In genomic region chr14:99242816-99243795, GRCh38 we compare ENCODE assay signal across 16 cellular contexts. TPM values are rescaled to one million over a fixed set of nuclear protein-coding genes. Genes with fewer than 3 reads are reported as not detected.
DNase-seq lines count a peak whose midpoint lies in the region; ATAC-seq, FAIRE-seq and TF ChIP-seq lines count a peak whose summit lies in the region.
"Had no signal": no experiment of that assay in that cellular context is flagged by ENCODE, and none has a peak within 500 bp of the region (broad histone marks: within the 10 kb centered on the region; RNA-seq: fewer than 3 reads in every experiment).

No MANE protein-coding gene starts in this region.

- no peak for TF ChIP-seq CTCF in bronchial epithelial cell (IDR thresholded peaks at IDR 0.05; ENCODE audit: insufficient read depth, low read length, severe bottlenecking)
- no peak for TF ChIP-seq CTCF in lower leg skin (IDR thresholded peaks at IDR 0.05)

- peaks cover 89% of the 10 kb centered on the region for H3K4me1 ChIP-seq in CD8-positive, alpha-beta memory T cell (ENCODE audit: insufficient read depth, low read length)
- H3K4me1 ChIP-seq: adrenal gland had no signal

- peak overlapping the region; percentile 70 for H3K4me3 ChIP-seq in CD8-positive, alpha-beta memory T cell (ENCODE audit: low read length)
- peak overlapping the region; percentile 38; the same call in 1 of the 2 replicates for H3K4me3 ChIP-seq in SK-N-MC
- H3K4me3 ChIP-seq in bronchial epithelial cell (ENCODE audit: low read depth, low read length), result no peak overlapping the region
- no peak overlapping the region for H3K4me3 ChIP-seq in lower leg skin (ENCODE audit: low read depth, poor library complexity, severe bottlenecking)
- H3K4me3 ChIP-seq: adrenal gland had no signal

- H3K9ac ChIP-seq in SK-N-MC (ENCODE audit: insufficient read length), result no peak overlapping the region

- H3K4me1 Mint-ChIP-seq in CD8-positive, alpha-beta memory T cell, result peaks cover 86 to 88% (median 88%) of the 10 kb centered on the region in 3 donors
- peaks cover 66 to 84% of the 10 kb centered on the region in 2 donors for H3K4me1 Mint-ChIP-seq in natural killer cell treated with Interleukin-12 subunit alpha and Interleukin-12 subunit beta and Interleukin-15 and Interleukin-18, amount 100 ng/mL, for 72 hours (ENCODE audit: low read depth in 2 of 2)

- peaks cover 15% of the 10 kb centered on the region for H3K36me3 ChIP-seq in CD8-positive, alpha-beta memory T cell (ENCODE audit: insufficient read depth, low read length)
- H3K36me3 ChIP-seq in SK-N-MC (ENCODE audit: insufficient read depth, low read length) (peaks cover 100% of the 10 kb centered on the region), bronchial epithelial cell (ENCODE audit: control insufficient read depth, insufficient read depth, low read length) (peaks cover 1% of the 10 kb centered on the region)
- H3K36me3 ChIP-seq: adrenal gland had no signal

- H3K36me3 Mint-ChIP-seq in CD8-positive, alpha-beta memory T cell, result peaks cover 3 to 62% (median 12%) of the 10 kb centered on the region in 3 donors
- no peaks in the 10 kb centered on the region for H3K36me3 Mint-ChIP-seq in natural killer cell treated with Interleukin-12 subunit alpha and Interleukin-12 subunit beta and Interleukin-15 and Interleukin-18, amount 100 ng/mL, for 72 hours

- 47 to 48% methylated on average over 10 of the region's 10 CpGs for WGBS in lower leg skin, 2 donors

- CTCF ChIA-PET in CD8-positive, alpha-beta memory T cell (lab: Charles Lee), result interaction anchor here (1.0 to 25.1 kb wide), 6 partner anchors 8 to 25 kb away, joined by 3 to 532 read pairs (median 7); partner anchors contain the start of gene BCL11B

- peak overlapping the region; percentile 90 to 100 (median 99) for H3K27ac Mint-ChIP-seq in CD8-positive, alpha-beta memory T cell
- peak overlapping the region; percentile 72 to 95 for H3K27ac Mint-ChIP-seq in natural killer cell treated with Interleukin-12 subunit alpha and Interleukin-12 subunit beta and Interleukin-15 and Interleukin-18, amount 100 ng/mL, for 72 hours

- no peaks in the 10 kb centered on the region for H3K27me3 ChIP-seq in CD8-positive, alpha-beta memory T cell (ENCODE audit: insufficient read depth, low read length, poor library complexity, severe bottlenecking)
- peaks cover 2% of the 10 kb centered on the region for H3K27me3 ChIP-seq in bronchial epithelial cell (ENCODE audit: control insufficient read depth, insufficient read depth, low read length)

- no peak for TF ChIP-seq POLR2A in lower leg skin (IDR thresholded peaks at IDR 0.05)

- ATAC-seq in natural killer cell treated with Interleukin-12 subunit alpha and Interleukin-12 subunit beta and Interleukin-15 and Interleukin-18, amount 100 ng/mL, for 72 hours, result no peak
- no peak for ATAC-seq in GM18909 (IDR thresholded peaks at IDR 0.05; ENCODE audit: poor library complexity, unreplicated experiment)
- no peak for ATAC-seq in HG02884 (IDR thresholded peaks at IDR 0.05; ENCODE audit: unreplicated experiment)
- ATAC-seq: SK-N-SH treated with all-trans-retinoic acid at 6 μM for 48 hours had no signal

- peak; percentile 72 for FAIRE-seq in bronchial epithelial cell (lab: Jason Lieb, UNC)
- FAIRE-seq: frontal cortex had no signal

- POLR2A ChIA-PET in CD8-positive, alpha-beta memory T cell (lab: Charles Lee), result interaction anchor here (0.6 to 11.7 kb wide), 9 partner anchors 10 to 32 kb away, joined by 3 to 169 read pairs (median 13); no protein-coding TSS in a partner anchor

- peaks cover 0 to 2% of the 10 kb centered on the region in 2 donors for H3K27me3 Mint-ChIP-seq in CD8-positive, alpha-beta memory T cell
- no peaks in the 10 kb centered on the region for H3K27me3 Mint-ChIP-seq in natural killer cell treated with Interleukin-12 subunit alpha and Interleukin-12 subunit beta and Interleukin-15 and Interleukin-18, amount 100 ng/mL, for 72 hours

- intact Hi-C loops in lower leg skin (cut with DNase I; ENCODE audit: low total_unique reads), result no loop called here

- DNase-seq in CD8-positive, alpha-beta memory T cell, result peak in 3 of 5 donors; percentile 74 to 80 (median 76)
- DNase-seq in SK-N-MC (ENCODE audit: low read depth, low spot score), result no peak
- peak; percentile 16 for DNase-seq in bronchial epithelial cell (ENCODE audit: low read depth)
- no peak for DNase-seq in natural killer cell treated with Interleukin-12 subunit alpha and Interleukin-12 subunit beta and Interleukin-15 and Interleukin-18, amount 100 ng/mL, for 72 hours (ENCODE audit: low spot score)
- DNase-seq in AG08395 (ENCODE audit: low spot score), result no peak
- DNase-seq in lower leg skin (ENCODE audit: low spot score in 2 of 2), result no peak
- DNase-seq: activated CD4-positive, CD25-positive, alpha-beta regulatory T cell treated with anti-CD3 and anti-CD28 coated beads, Interleukin-2, amount 50 U/mL, for 72 hours; adrenal gland; dermis blood vessel endothelial cell; kidney glomerular epithelial cell; NCI-H2171; stimulated activated CD4-positive, alpha-beta T cell treated with anti-CD3 and anti-CD28 coated beads, Interleukin-4, amount 100 ng/mL, for 4 hours had no signal

- peaks cover 0 to 2% (median 0%) of the 10 kb centered on the region in 5 donors for H3K9me3 Mint-ChIP-seq in CD8-positive, alpha-beta memory T cell
- no peaks in the 10 kb centered on the region for H3K9me3 Mint-ChIP-seq in natural killer cell treated with Interleukin-12 subunit alpha and Interleukin-12 subunit beta and Interleukin-15 and Interleukin-18, amount 100 ng/mL, for 72 hours

- H3K9me3 ChIP-seq in CD8-positive, alpha-beta memory T cell (ENCODE audit: low read length), result no peaks in the 10 kb centered on the region
- H3K9me3 ChIP-seq in SK-N-MC (ENCODE audit: low read depth, low read length), result no peaks in the 10 kb centered on the region
- H3K9me3 ChIP-seq: adrenal gland had no signal

- H3K27ac ChIP-seq in CD8-positive, alpha-beta memory T cell (ENCODE audit: low read depth, low read length), result peak overlapping the region; percentile 64
- H3K27ac ChIP-seq in SK-N-MC, result peak overlapping the region; percentile 88
- H3K27ac ChIP-seq: adrenal gland had no signal

- peak overlapping the region; percentile 84 to 94 (median 87) for H3K4me3 Mint-ChIP-seq in CD8-positive, alpha-beta memory T cell
- H3K4me3 Mint-ChIP-seq in natural killer cell treated with Interleukin-12 subunit alpha and Interleukin-12 subunit beta and Interleukin-15 and Interleukin-18, amount 100 ng/mL, for 72 hours, result peak overlapping the region; percentile 80

RNA-seq across cellular contexts. Expression of gene BCL11B, which starts 28.9 kb away (rescaled TPM):
- total RNA-seq in CD8-positive, alpha-beta memory T cell, result 10 to 100 TPM; 42.0 to 42.5 TPM
- polyA plus RNA-seq in CD8-positive, alpha-beta memory T cell, result 9.7 TPM
- total RNA-seq in bronchial epithelial cell (2.9 and 5.3 TPM in 2 replicates), lower leg skin (10 to 100 TPM; 39.1 to 74.3 (median 51.7) TPM)
- 10 to 100 TPM; 12.9 to 27.6 TPM for total RNA-seq in natural killer cell treated with Interleukin-12 subunit alpha and Interleukin-12 subunit beta and Interleukin-15 and Interleukin-18, amount 100 ng/mL, for 72 hours

Comparison
In these comparisons a context has a peak if more than half of its experiments do, and no peak if none do; other contexts are left out.
1. DNase-seq: peak in CD8-positive, alpha-beta memory T cell (3 of 5) and bronchial epithelial cell (single experiment); none in SK-N-MC (single experiment), natural killer cell treated with Interleukin-12 subunit alpha and Interleukin-12 subunit beta and Interleukin-15 and Interleukin-18, amount 100 ng/mL, for 72 hours (single experiment), AG08395 (single experiment) and lower leg skin (0 of 2).
2. H3K4me3 ChIP-seq: peak in CD8-positive, alpha-beta memory T cell (single experiment) and SK-N-MC (single experiment); none in bronchial epithelial cell (single experiment) and lower leg skin (single experiment).